In genomic region chr16:27244363-27244755, GRCh38 we compare ENCODE assay signal across 13 cellular contexts. TPM values are rescaled to one million over a fixed set of nuclear protein-coding genes. Genes with fewer than 3 reads are reported as not detected.
A peak's percentile ranks its signal among the peaks of the same experiment; 100 is the strongest.
DNase-seq lines count a peak whose midpoint lies in the region; ATAC-seq and TF ChIP-seq lines count a peak whose summit lies in the region.
"Had no signal": no experiment of that assay in that cellular context is flagged by ENCODE, and none has a peak within 500 bp of the region (broad histone marks: within the 10 kb centered on the region; RNA-seq: fewer than 3 reads in every experiment).

No MANE protein-coding gene starts in this region.

- TF ChIP-seq CTCF in heart left ventricle (IDR thresholded peaks at IDR 0.05) (no peak), chondrocyte (IDR thresholded peaks at IDR 0.05) (no peak), neural crest cell (conservative IDR thresholded peaks at IDR 0.05) (no peak), upper lobe of left lung (IDR thresholded peaks at IDR 0.05) (no peak)

- H3K27ac Mint-ChIP-seq in chondrocyte (ENCODE audit: unreplicated experiment) = peak overlapping the region; percentile 99
- H3K27ac Mint-ChIP-seq in neural crest cell (ENCODE audit: unreplicated experiment) = peak overlapping the region; percentile 47
- H3K27ac Mint-ChIP-seq: B cell had no signal

- H3K27me3 ChIP-seq in heart left ventricle = no peaks in the 10 kb centered on the region
- no peaks in the 10 kb centered on the region for H3K27me3 ChIP-seq in upper lobe of left lung
- H3K27me3 ChIP-seq: hepatocyte had no signal

- TF ChIP-seq EP300 in upper lobe of left lung (IDR thresholded peaks at IDR 0.05) = no peak

- H3K36me3 ChIP-seq in heart left ventricle (no peaks in the 10 kb centered on the region), upper lobe of left lung (no peaks in the 10 kb centered on the region)

- TF ChIP-seq POLR2A in heart left ventricle (IDR thresholded peaks at IDR 0.05) (no peak), upper lobe of left lung (IDR thresholded peaks at IDR 0.05) (no peak)

- H3K9me3 Mint-ChIP-seq in chondrocyte (ENCODE audit: low read depth) (no peaks in the 10 kb centered on the region), neural crest cell (no peaks in the 10 kb centered on the region)

- H3K27ac ChIP-seq in heart left ventricle (peak overlapping the region in 11 of 12 donors; percentile 19 to 82 (median 56)), upper lobe of left lung (peak overlapping the region; percentile 71 to 89 (median 82))

- H3K4me1 ChIP-seq in heart left ventricle (peaks cover 0 to 66% (median 37%) of the 10 kb centered on the region in 12 donors), upper lobe of left lung (peaks cover 51 to 68% (median 57%) of the 10 kb centered on the region in 4 donors)

- peaks cover 66% of the 10 kb centered on the region for H3K4me1 Mint-ChIP-seq in chondrocyte (ENCODE audit: low read depth)
- H3K4me1 Mint-ChIP-seq in neural crest cell = peaks cover 32% of the 10 kb centered on the region

- WGBS in heart left ventricle, 4 donors = 93 to 95% (median 94%) methylated on average over 7 of the region's 7 CpGs
- WGBS in upper lobe of left lung, 2 donors = 84 to 93% methylated on average over 7 of the region's 7 CpGs

- intact Hi-C loops in heart left ventricle (cut with DNase I) = loop anchor here in 3 of 10 donors (2.0 to 10.0 kb wide), 4 partner anchors 20 to 118 kb away; partner anchors contain the start of gene IL4R (in 1 of the 3)
- intact Hi-C loops in left ventricle myocardium superior (cut with micrococcal nuclease) = no loop called here

- no peak for DNase-seq in heart left ventricle
- no peak for DNase-seq in left ventricle myocardium superior
- DNase-seq in chondrocyte (ENCODE audit: low spot score) = no peak
- DNase-seq in neural crest cell (ENCODE audit: low read depth, low spot score) = no peak
- peak in 1 of 2 donors; percentile 17 for DNase-seq in upper lobe of left lung
- no peak for DNase-seq in NCI-H446 treated with DMSO at 0.1 percent for 48 hours (lab: John Stamatoyannopoulos, UW)
- DNase-seq in NCI-H526 (lab: John Stamatoyannopoulos, UW) = no peak
- DNase-seq: activated CD4-positive, alpha-beta T cell treated with anti-CD3 and anti-CD28 coated beads for 4 hours; NCI-H187; RPMI8226 had no signal

- H3K27me3 Mint-ChIP-seq in chondrocyte (ENCODE audit: low read depth) (no peaks in the 10 kb centered on the region), neural crest cell (ENCODE audit: low read depth) (no peaks in the 10 kb centered on the region)
- H3K27me3 Mint-ChIP-seq: B cell had no signal

- H3K4me3 Mint-ChIP-seq in chondrocyte (ENCODE audit: unreplicated experiment) (peak overlapping the region; percentile 3), neural crest cell (peak overlapping the region; percentile 12)

- no peaks in the 10 kb centered on the region for H3K36me3 Mint-ChIP-seq in chondrocyte (ENCODE audit: low read depth)
- H3K36me3 Mint-ChIP-seq in neural crest cell (ENCODE audit: low read depth) = no peaks in the 10 kb centered on the region

- ATAC-seq in heart left ventricle (no peak), left ventricle myocardium superior (no peak), upper lobe of left lung (ENCODE audit: low FRiP score in 2 of 2) (no peak), HG03520 (IDR thresholded peaks at IDR 0.05; ENCODE audit: unreplicated experiment) (no peak)

- H3K4me3 ChIP-seq in heart left ventricle = no peak overlapping the region
- no peak overlapping the region for H3K4me3 ChIP-seq in upper lobe of left lung
- H3K4me3 ChIP-seq: hepatocyte had no signal

- no peaks in the 10 kb centered on the region for H3K9me3 ChIP-seq in heart left ventricle
- no peaks in the 10 kb centered on the region for H3K9me3 ChIP-seq in upper lobe of left lung

RNA-seq across cellular contexts. Expression of gene NSMCE1, which starts 24.2 kb away (rescaled TPM):
- total RNA-seq in heart left ventricle = 10 to 100 TPM; 29.6 to 48.7 (median 36.8) TPM
- 10 to 100 TPM; 38.2 to 40.1 TPM for polyA plus RNA-seq in heart left ventricle
- 34.2 TPM for total RNA-seq in left ventricle myocardium superior
- total RNA-seq in chondrocyte = 19.6 to 23.2 TPM (median 21.2 TPM) in 3 replicates
- 30.4 and 32.6 TPM in 2 replicates for total RNA-seq in neural crest cell
- 10 to 100 TPM; 14.7 to 50.6 (median 31.0) TPM for total RNA-seq in upper lobe of left lung

RNA-seq across cellular contexts. Expression of gene KDM8, which starts 41.0 kb away (rescaled TPM):
- total RNA-seq in heart left ventricle (1 to 10 TPM; 2.0 to 8.4 (median 3.5) TPM), left ventricle myocardium superior (3.7 TPM), chondrocyte (4.4 to 9.3 TPM (median 5.6 TPM) in 3 replicates), neural crest cell (15.6 and 16.3 TPM in 2 replicates), upper lobe of left lung (10 to 100 TPM in 1 of 6 donors, 1 to 10 TPM in 5; 5.1 to 50.3 (median 6.2) TPM)
- 1 to 10 TPM; 1.4 to 3.9 TPM for polyA plus RNA-seq in heart left ventricle
